In genomic region chr11:416757-417621, GRCh38 we compare ENCODE assay signal across 9 cellular contexts. TPM values are rescaled to one million over a fixed set of nuclear protein-coding genes. Genes with fewer than 3 reads are reported as not detected.
DNase-seq lines count a peak whose midpoint lies in the region; ATAC-seq lines count a peak whose summit lies in the region.
"Had no signal": no experiment of that assay in that cellular context is flagged by ENCODE, and none has a peak within 500 bp of the region (broad histone marks: within the 10 kb centered on the region; RNA-seq: fewer than 3 reads in every experiment).

No MANE protein-coding gene starts in this region.

- intact Hi-C loops in left ventricle myocardium superior (cut with micrococcal nuclease) = no loop called here

- peak; percentile 47 for DNase-seq in EH (ENCODE audit: low read depth)
- peak; percentile 87 for DNase-seq in NCI-H146 (lab: John Stamatoyannopoulos, UW)
- peak; percentile 77 for DNase-seq in left ventricle myocardium superior
- DNase-seq in skeletal muscle cell (ENCODE audit: low read depth) = no peak
- DNase-seq in SHP77 treated with DMSO at 0.1 percent for 48 hours (lab: John Stamatoyannopoulos, UW) = no peak

- H3K4me1 Mint-ChIP-seq in activated T-helper 17 cell treated with anti-CD3 and anti-CD28 coated beads, Interleukin-2, amount 50 U/mL, for 72 hours = peaks cover 18% of the 10 kb centered on the region

- H3K27me3 Mint-ChIP-seq in activated T-helper 17 cell treated with anti-CD3 and anti-CD28 coated beads, Interleukin-2, amount 50 U/mL, for 72 hours = no peaks in the 10 kb centered on the region

- H3K36me3 Mint-ChIP-seq in activated T-helper 17 cell treated with anti-CD3 and anti-CD28 coated beads, Interleukin-2, amount 50 U/mL, for 72 hours (ENCODE audit: low read depth) = no peaks in the 10 kb centered on the region

- H3K9me3 Mint-ChIP-seq in activated T-helper 17 cell treated with anti-CD3 and anti-CD28 coated beads, Interleukin-2, amount 50 U/mL, for 72 hours = no peaks in the 10 kb centered on the region

- H3K4me3 ChIP-seq in skeletal muscle cell (ENCODE audit: low read depth, low read length) = peak overlapping the region; percentile 47
- H3K4me3 ChIP-seq: SJSA1 had no signal

- peak; percentile 60 for ATAC-seq in activated T-helper 17 cell treated with anti-CD3 and anti-CD28 coated beads, Interleukin-2, amount 50 U/mL, for 72 hours (replicated peaks)
- peak; percentile 72 for ATAC-seq in left ventricle myocardium superior
- ATAC-seq in HG02642 (IDR thresholded peaks at IDR 0.05; ENCODE audit: poor library complexity, unreplicated experiment) = no peak
- ATAC-seq in HG03095 (IDR thresholded peaks at IDR 0.05; ENCODE audit: unreplicated experiment) = no peak

- H3K4me3 Mint-ChIP-seq in activated T-helper 17 cell treated with anti-CD3 and anti-CD28 coated beads, Interleukin-2, amount 50 U/mL, for 72 hours = peak overlapping the region; percentile 90

- H3K27ac Mint-ChIP-seq in activated T-helper 17 cell treated with anti-CD3 and anti-CD28 coated beads, Interleukin-2, amount 50 U/mL, for 72 hours = no peak overlapping the region

RNA-seq across cellular contexts. Expression of gene SIGIRR, which starts 2.2 kb away (rescaled TPM):
- 10 to 100 TPM; 49.5 to 55.7 TPM for total RNA-seq in activated T-helper 17 cell treated with anti-CD3 and anti-CD28 coated beads, Interleukin-2, amount 50 U/mL, for 72 hours
- total RNA-seq in left ventricle myocardium superior = 47.5 TPM

RNA-seq across cellular contexts. Expression of gene PKP3, which starts 23.0 kb away (rescaled TPM):
- not detected for total RNA-seq in activated T-helper 17 cell treated with anti-CD3 and anti-CD28 coated beads, Interleukin-2, amount 50 U/mL, for 72 hours
- total RNA-seq in left ventricle myocardium superior = 0.84 TPM

RNA-seq across cellular contexts. Expression of gene ANO9, which starts 24.8 kb away (rescaled TPM):
- 100 to 1,000 TPM in 1 of 2 donors, 10 to 100 TPM in 1; 36.0 to 119 TPM for total RNA-seq in activated T-helper 17 cell treated with anti-CD3 and anti-CD28 coated beads, Interleukin-2, amount 50 U/mL, for 72 hours
- 1.3 TPM for total RNA-seq in left ventricle myocardium superior
- total RNA-seq: SJSA1 had no signal

RNA-seq across cellular contexts. Expression of gene PTDSS2, which starts 33.1 kb away (rescaled TPM):
- 10 to 100 TPM; 24.1 to 28.0 TPM for total RNA-seq in activated T-helper 17 cell treated with anti-CD3 and anti-CD28 coated beads, Interleukin-2, amount 50 U/mL, for 72 hours
- 31.8 TPM for total RNA-seq in left ventricle myocardium superior

RNA-seq across cellular contexts. Expression of gene B4GALNT4, which starts 47.7 kb away (rescaled TPM):
- total RNA-seq in activated T-helper 17 cell treated with anti-CD3 and anti-CD28 coated beads, Interleukin-2, amount 50 U/mL, for 72 hours = 1 to 10 TPM; 1.4 to 9.4 TPM
- 0.50 TPM for total RNA-seq in left ventricle myocardium superior
- total RNA-seq: SJSA1 had no signal

Comparison
In these comparisons a context has a peak if more than half of its experiments do, and no peak if none do; other contexts are left out.
1. DNase-seq: peak in EH (single experiment), NCI-H146 (single experiment) and left ventricle myocardium superior (single experiment); none in skeletal muscle cell (single experiment) and SHP77 treated with DMSO at 0.1 percent for 48 hours (single experiment).
2. ATAC-seq: peak in activated T-helper 17 cell treated with anti-CD3 and anti-CD28 coated beads, Interleukin-2, amount 50 U/mL, for 72 hours (single experiment) and left ventricle myocardium superior (single experiment); none in HG02642 (single experiment) and HG03095 (single experiment).
3. RNA of gene ANO9, which starts 24.8 kb away (total RNA-seq): 36.0 to 119 TPM in activated T-helper 17 cell treated with anti-CD3 and anti-CD28 coated beads, Interleukin-2, amount 50 U/mL, for 72 hours; 1.3 TPM in left ventricle myocardium superior (single experiment); every median in the first group is over 10 times any median in the second.